In the genomic region with DNA sequence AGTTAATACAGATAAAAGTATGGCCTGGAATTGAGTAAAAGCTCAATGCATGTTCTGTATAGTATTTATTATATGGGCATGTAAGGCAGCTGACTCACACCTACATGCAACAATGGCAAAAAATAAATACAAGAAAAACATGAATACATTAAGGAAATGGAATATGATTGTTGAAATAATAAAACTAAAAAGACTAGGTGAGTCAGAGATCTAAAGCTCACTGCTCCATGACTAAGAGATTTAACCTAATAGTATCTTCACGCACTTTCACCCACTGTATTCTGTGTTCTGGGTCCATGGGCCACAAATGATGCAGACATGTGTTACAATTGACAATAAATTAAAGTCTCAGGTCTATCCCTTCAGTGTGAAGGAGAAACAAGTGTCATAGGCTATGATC, we compare ENCODE assay signal across 28 cellular contexts.
DNase-seq lines count a peak whose midpoint lies in the region; ATAC-seq, FAIRE-seq and TF ChIP-seq lines count a peak whose summit lies in the region.
"Had no signal": no experiment of that assay in that cellular context is flagged by ENCODE, and none has a peak within 500 bp of the region (broad histone marks: within the 10 kb centered on the region; RNA-seq: fewer than 3 reads in every experiment).

No MANE protein-coding gene starts in this region.

- H3K4me3 ChIP-seq in breast epithelium = no peak overlapping the region
- H3K4me3 ChIP-seq in RWPE2 (ENCODE audit: severe bottlenecking) = no peak overlapping the region
- H3K4me3 ChIP-seq in bronchial epithelial cell (ENCODE audit: low read depth, low read length) = no peak overlapping the region
- H3K4me3 ChIP-seq in esophagus muscularis mucosa = no peak overlapping the region
- H3K4me3 ChIP-seq: BLaER1, GM12878 had no signal

- TF ChIP-seq CTCF in MCF 10A (IDR thresholded peaks at IDR 0.05; ENCODE audit: unreplicated experiment) (no peak), breast epithelium (IDR thresholded peaks at IDR 0.05) (no peak), RWPE2 (IDR thresholded peaks at IDR 0.05; ENCODE audit: poor library complexity, severe bottlenecking) (no peak), bronchial epithelial cell (IDR thresholded peaks at IDR 0.05; ENCODE audit: insufficient read depth, low read length, severe bottlenecking) (no peak), esophagus muscularis mucosa (IDR thresholded peaks at IDR 0.05) (no peak)

- CTCF ChIA-PET in MCF 10A (lab: Yijun Ruan, JAX) = no interaction called here

- no peak for TF ChIP-seq EP300 in esophagus muscularis mucosa (IDR thresholded peaks at IDR 0.05)

- intact Hi-C loops in MCF 10A (cut with micrococcal nuclease) = no loop called here
- intact Hi-C loops in breast epithelium (cut with DNase I; ENCODE audit: low total_unique reads) = no loop called here
- intact Hi-C loops in esophagus muscularis mucosa (cut with DNase I) = no loop called here

- no peak overlapping the region for H3K4me3 Mint-ChIP-seq in MCF 10A (ENCODE audit: unreplicated experiment)
- H3K4me3 Mint-ChIP-seq: CD14-positive monocyte; CD4-positive, alpha-beta memory T cell; CD4-positive, CD25-positive, alpha-beta regulatory T cell; CD8-positive, alpha-beta memory T cell had no signal

- H3K27ac ChIP-seq in breast epithelium (no peak overlapping the region), RWPE2 (ENCODE audit: poor library complexity, severe bottlenecking) (no peak overlapping the region), esophagus muscularis mucosa (replicated peaks in 1 of 4) (no peak overlapping the region)
- H3K27ac ChIP-seq: BLaER1 had no signal

- POLR2A ChIA-PET in MCF 10A (lab: Yijun Ruan, JAX) = no interaction called here

- no peaks in the 10 kb centered on the region for H3K27me3 ChIP-seq in breast epithelium
- H3K27me3 ChIP-seq in RWPE2 (ENCODE audit: insufficient read depth, poor library complexity, severe bottlenecking) = no peaks in the 10 kb centered on the region
- H3K27me3 ChIP-seq in bronchial epithelial cell (ENCODE audit: control insufficient read depth, insufficient read depth, low read length) = no peaks in the 10 kb centered on the region
- H3K27me3 ChIP-seq in esophagus muscularis mucosa = no peaks in the 10 kb centered on the region
- H3K27me3 ChIP-seq: BE2C, BLaER1 had no signal

- H3K36me3 ChIP-seq in breast epithelium (no peaks in the 10 kb centered on the region), RWPE2 (ENCODE audit: low read depth) (no peaks in the 10 kb centered on the region), bronchial epithelial cell (ENCODE audit: control insufficient read depth, insufficient read depth, low read length) (no peaks in the 10 kb centered on the region), esophagus muscularis mucosa (no peaks in the 10 kb centered on the region)
- H3K36me3 ChIP-seq: BE2C, BLaER1 had no signal

- no peaks in the 10 kb centered on the region for H3K36me3 Mint-ChIP-seq in MCF 10A (ENCODE audit: insufficient read depth, unreplicated experiment)
- H3K36me3 Mint-ChIP-seq: CD14-positive monocyte; CD4-positive, alpha-beta memory T cell; CD4-positive, CD25-positive, alpha-beta regulatory T cell; CD8-positive, alpha-beta memory T cell had no signal

- H3K9me3 ChIP-seq in breast epithelium = no peaks in the 10 kb centered on the region
- H3K9me3 ChIP-seq in RWPE2 (ENCODE audit: severe bottlenecking) = peaks cover 4% of the 10 kb centered on the region
- no peaks in the 10 kb centered on the region for H3K9me3 ChIP-seq in esophagus muscularis mucosa
- H3K9me3 ChIP-seq: BE2C, BLaER1 had no signal

- peak; percentile 61 for ATAC-seq in RWPE2 (ENCODE audit: low read depth)
- ATAC-seq in esophagus mucosa = peak; percentile 29
- no peak for ATAC-seq in HG03432 (IDR thresholded peaks at IDR 0.05; ENCODE audit: unreplicated experiment)
- ATAC-seq: GM12878 had no signal

- no TSS peak for BruUV-seq in MCF 10A (replicated peaks; lab: Mats Ljungman, UMichigan)

- no peaks in the 10 kb centered on the region for H3K4me1 Mint-ChIP-seq in MCF 10A (ENCODE audit: insufficient read depth, unreplicated experiment)
- H3K4me1 Mint-ChIP-seq: CD14-positive monocyte; CD4-positive, alpha-beta memory T cell; CD4-positive, CD25-positive, alpha-beta regulatory T cell; CD8-positive, alpha-beta memory T cell had no signal

- TF ChIP-seq POLR2A in breast epithelium (IDR thresholded peaks at IDR 0.05) (no peak), esophagus muscularis mucosa (IDR thresholded peaks at IDR 0.05; ENCODE audit: low read depth) (no peak)

- FAIRE-seq in bronchial epithelial cell (lab: Jason Lieb, UNC) = no peak
- FAIRE-seq: A204.1, GM12878, GM12892, GM18507 had no signal

- peak; percentile 2 for DNase-seq in MCF 10A (ENCODE audit: unreplicated experiment)
- no peak for DNase-seq in breast epithelium (ENCODE audit: low spot score in 2 of 2)
- no peak for DNase-seq in RWPE2 (ENCODE audit: low spot score)
- peak; percentile 37 for DNase-seq in bronchial epithelial cell (ENCODE audit: low read depth)
- no peak for DNase-seq in NCI-H146 (lab: John Stamatoyannopoulos, UW)
- no peak for DNase-seq in esophagus muscularis mucosa (ENCODE audit: extremely low spot score)
- DNase-seq: 8988T; ACHN; BE2C; C1 segment of cervical spinal cord; CD4-positive, alpha-beta memory T cell; CD4-positive, CD25-positive, alpha-beta regulatory T cell; CD8-positive, alpha-beta memory T cell; COR-L47; DMS 273 treated with DMSO at 0.1 percent for 48 hours; DMS153; DMS79; DND-41; EL; GDM1 had no signal

- no peak overlapping the region for H3K27ac Mint-ChIP-seq in MCF 10A (ENCODE audit: low read depth, unreplicated experiment)
- H3K27ac Mint-ChIP-seq: CD14-positive monocyte; CD4-positive, alpha-beta memory T cell; CD4-positive, CD25-positive, alpha-beta regulatory T cell; CD8-positive, alpha-beta memory T cell had no signal

- H3K9me3 Mint-ChIP-seq in MCF 10A (ENCODE audit: unreplicated experiment) = no peaks in the 10 kb centered on the region

- H3K4me1 ChIP-seq in breast epithelium = no peaks in the 10 kb centered on the region
- no peaks in the 10 kb centered on the region for H3K4me1 ChIP-seq in RWPE2 (ENCODE audit: insufficient read depth, poor library complexity, severe bottlenecking)
- no peaks in the 10 kb centered on the region for H3K4me1 ChIP-seq in esophagus muscularis mucosa
- H3K4me1 ChIP-seq: BE2C, BLaER1 had no signal

- 86% methylated on average over 1 of the region's 1 CpG for WGBS in esophagus muscularis mucosa

- no peaks in the 10 kb centered on the region for H3K27me3 Mint-ChIP-seq in MCF 10A (ENCODE audit: insufficient read depth, unreplicated experiment)
- H3K27me3 Mint-ChIP-seq: CD4-positive, alpha-beta memory T cell; CD4-positive, CD25-positive, alpha-beta regulatory T cell had no signal

Comparison
In these comparisons a context has a peak if more than half of its experiments do, and no peak if none do; other contexts are left out.
1. DNase-seq: peak in MCF 10A (single experiment) and bronchial epithelial cell (single experiment); none in breast epithelium (0 of 2), RWPE2 (single experiment), NCI-H146 (single experiment) and esophagus muscularis mucosa (single experiment).